Comparison of ENCODE assay signal across 26 cellular contexts in the genomic region with DNA sequence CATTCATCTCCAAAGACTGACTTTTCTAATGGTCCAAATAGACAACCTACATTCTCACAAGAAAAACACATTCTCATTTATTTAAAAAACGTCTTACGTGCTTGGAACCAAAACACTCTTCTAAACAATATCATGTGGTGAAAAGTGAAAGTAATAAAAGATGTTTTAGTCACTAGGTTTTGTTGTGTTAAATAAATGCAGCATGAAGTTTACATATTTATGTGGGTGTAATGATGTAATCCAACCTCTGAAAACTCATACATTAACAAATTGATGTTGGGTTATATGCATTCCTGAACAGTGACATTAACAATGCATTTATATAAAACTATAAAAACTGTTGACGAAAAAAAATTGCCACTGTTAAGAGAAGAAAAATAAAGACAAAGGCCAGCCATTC. TPM values are rescaled to one million over a fixed set of nuclear protein-coding genes. Genes with fewer than 3 reads are reported as not detected.
DNase-seq lines count a peak whose midpoint lies in the region; ATAC-seq and TF ChIP-seq lines count a peak whose summit lies in the region.
"Had no signal": no experiment of that assay in that cellular context is flagged by ENCODE, and none has a peak within 500 bp of the region (broad histone marks: within the 10 kb centered on the region; RNA-seq: fewer than 3 reads in every experiment).

No MANE protein-coding gene starts in this region.

- no peak overlapping the region for H3K4me3 Mint-ChIP-seq in GM23338
- no peak overlapping the region for H3K4me3 Mint-ChIP-seq in CD8-positive, alpha-beta memory T cell
- H3K4me3 Mint-ChIP-seq: activated naive CD8-positive, alpha-beta T cell treated with anti-CD3 and anti-CD28 coated beads, Interleukin-2, amount 50 U/mL, for 24 hours; mesothelial cell of epicardium; nephron progenitor cell had no signal

- H3K27ac Mint-ChIP-seq in GM23338: 0 out of 2 replicates have a peak overlapping the region, but pooled peaks have one; percentile 38
- H3K27ac Mint-ChIP-seq in activated naive CD4-positive, alpha-beta T cell treated with anti-CD3 and anti-CD28 coated beads, Interleukin-2, amount 50 U/mL, for 72 hours: no peak overlapping the region
- H3K27ac Mint-ChIP-seq in CD8-positive, alpha-beta memory T cell: no peak overlapping the region
- H3K27ac Mint-ChIP-seq: activated naive CD8-positive, alpha-beta T cell treated with anti-CD3 and anti-CD28 coated beads, Interleukin-2, amount 50 U/mL, for 24 hours; mesothelial cell of epicardium; nephron progenitor cell had no signal

- H3K27me3 ChIP-seq in GM23338 (ENCODE audit: insufficient read depth) (no peaks in the 10 kb centered on the region), fibroblast of lung (ENCODE audit: control insufficient read depth, insufficient read depth, low read length) (no peaks in the 10 kb centered on the region), skeletal muscle satellite cell (ENCODE audit: control insufficient read depth, insufficient read depth, low read length) (no peaks in the 10 kb centered on the region)
- no peaks in the 10 kb centered on the region for H3K27me3 ChIP-seq in CD8-positive, alpha-beta memory T cell (ENCODE audit: insufficient read depth, low read length, poor library complexity, severe bottlenecking)
- H3K27me3 ChIP-seq: BLaER1 treated with 17β-estradiol and CSF1 and Interleukin-3, amounts not matched to agents 10 nM and 100 nM; foreskin keratinocyte; upper lobe of right lung had no signal

- no peaks in the 10 kb centered on the region for H3K27me3 Mint-ChIP-seq in GM23338 (ENCODE audit: insufficient read depth, low read depth, poor library complexity)
- H3K27me3 Mint-ChIP-seq in CD8-positive, alpha-beta memory T cell: peaks cover 3 to 9% of the 10 kb centered on the region in 2 donors
- H3K27me3 Mint-ChIP-seq: activated naive CD8-positive, alpha-beta T cell treated with anti-CD3 and anti-CD28 coated beads, Interleukin-2, amount 50 U/mL, for 24 hours had no signal

- H3K9me3 Mint-ChIP-seq in GM23338: no peaks in the 10 kb centered on the region
- H3K9me3 Mint-ChIP-seq in activated naive CD4-positive, alpha-beta T cell treated with anti-CD3 and anti-CD28 coated beads, Interleukin-2, amount 50 U/mL, for 72 hours: peaks cover 0 to 6% of the 10 kb centered on the region in 2 donors
- H3K9me3 Mint-ChIP-seq in CD8-positive, alpha-beta memory T cell: no peaks in the 10 kb centered on the region
- H3K9me3 Mint-ChIP-seq: mesothelial cell of epicardium, nephron progenitor cell had no signal

- ATAC-seq in GM23338: no peak
- ATAC-seq in HG03457 (IDR thresholded peaks at IDR 0.05; ENCODE audit: unreplicated experiment): no peak
- no peak for ATAC-seq in activated naive CD4-positive, alpha-beta T cell treated with anti-CD3 and anti-CD28 coated beads, Interleukin-2, amount 50 U/mL, for 72 hours
- ATAC-seq: activated naive CD8-positive, alpha-beta T cell treated with anti-CD3 and anti-CD28 coated beads, Interleukin-2, amount 50 U/mL, for 24 hours; left cardiac atrium; Panc1; upper lobe of right lung had no signal

- no peak for DNase-seq in GM23338 (ENCODE audit: low spot score)
- DNase-seq in amniotic epithelial cell (ENCODE audit: low read depth): peak; percentile 49
- peak; percentile 72 to 90 for DNase-seq in fibroblast of lung (ENCODE audit: low read depth in 2 of 2)
- DNase-seq in activated naive CD4-positive, alpha-beta T cell treated with anti-CD3 and anti-CD28 coated beads, Interleukin-2, amount 50 U/mL, for 72 hours (ENCODE audit: low spot score in 2 of 2): no peak
- DNase-seq in CD8-positive, alpha-beta memory T cell: no peak
- DNase-seq: activated CD4-positive, CD25-positive, alpha-beta regulatory T cell treated with anti-CD3 and anti-CD28 coated beads, Interleukin-2, amount 50 U/mL, for 72 hours; activated naive CD8-positive, alpha-beta T cell treated with anti-CD3 and anti-CD28 coated beads, Interleukin-2, amount 50 U/mL, for 24 hours; central memory CD4-positive, alpha-beta T cell; DMS 273 treated with DMSO at 0.1 percent for 48 hours; effector CD4-positive, alpha-beta T cell; GF-D8; H7; left cardiac atrium; MM.1S; NCI-H1694; NCI-H226; nephron progenitor cell; stimulated activated CD4-positive, alpha-beta T cell treated with anti-CD3 and anti-CD28 coated beads, Interleukin-4, amount 100 ng/mL, for 4 hours; upper lobe of right lung had no signal

- peak overlapping the region; percentile 35; the same call in 1 of the 2 replicates for H2AFZ ChIP-seq in GM23338
- no peak overlapping the region for H2AFZ ChIP-seq in fibroblast of lung (ENCODE audit: low read length)

- TF ChIP-seq CTCF in GM23338 (conservative IDR thresholded peaks at IDR 0.05; ENCODE audit: low read depth in 2 of 2) (no peak), fibroblast of lung (conservative IDR thresholded peaks at IDR 0.05 in 1 of 2, IDR thresholded peaks at IDR 0.05 in 1 of 2; ENCODE audit: low read depth in 1 of 2, low read length in 2 of 2) (no peak)

- no peaks in the 10 kb centered on the region for H3K36me3 Mint-ChIP-seq in GM23338 (ENCODE audit: low read depth)
- no peaks in the 10 kb centered on the region for H3K36me3 Mint-ChIP-seq in activated naive CD4-positive, alpha-beta T cell treated with anti-CD3 and anti-CD28 coated beads, Interleukin-2, amount 50 U/mL, for 72 hours
- no peaks in the 10 kb centered on the region for H3K36me3 Mint-ChIP-seq in CD8-positive, alpha-beta memory T cell
- H3K36me3 Mint-ChIP-seq: mesothelial cell of epicardium had no signal

- H3K27ac ChIP-seq in GM23338 (ENCODE audit: low read depth): no peak overlapping the region
- H3K27ac ChIP-seq in fibroblast of lung (ENCODE audit: insufficient read depth, low read length): no peak overlapping the region
- no peak overlapping the region for H3K27ac ChIP-seq in CD8-positive, alpha-beta memory T cell (ENCODE audit: low read depth, low read length)
- H3K27ac ChIP-seq: BLaER1 treated with 17β-estradiol and CSF1 and Interleukin-3, amounts not matched to agents 10 nM and 100 nM; foreskin keratinocyte; upper lobe of right lung had no signal

- peaks cover 10% of the 10 kb centered on the region for H3K4me1 Mint-ChIP-seq in GM23338
- H3K4me1 Mint-ChIP-seq in CD8-positive, alpha-beta memory T cell: no peaks in the 10 kb centered on the region
- H3K4me1 Mint-ChIP-seq: activated naive CD8-positive, alpha-beta T cell treated with anti-CD3 and anti-CD28 coated beads, Interleukin-2, amount 50 U/mL, for 24 hours; nephron progenitor cell had no signal

- H3K79me2 ChIP-seq in GM23338 (replicated peaks; ENCODE audit: insufficient read depth) (no peaks in the 10 kb centered on the region), fibroblast of lung (ENCODE audit: control insufficient read depth, insufficient read depth, low read length) (no peaks in the 10 kb centered on the region)

- H3K4me3 ChIP-seq in GM23338 (no peak overlapping the region), fibroblast of lung (replicated peaks in 1 of 4; ENCODE audit: control extremely low read depth in 1 of 4, insufficient read depth in 1 of 4, low read depth in 3 of 4, low read length in 4 of 4) (peak overlapping the region in 1 of 4 experiments; percentile 14), skeletal muscle satellite cell (ENCODE audit: low read length) (no peak overlapping the region)
- no peak overlapping the region for H3K4me3 ChIP-seq in CD8-positive, alpha-beta memory T cell (ENCODE audit: low read length)
- H3K4me3 ChIP-seq: BLaER1 treated with 17β-estradiol and CSF1 and Interleukin-3, amounts not matched to agents 10 nM and 100 nM; smooth muscle cell; upper lobe of right lung had no signal

- H3K9me3 ChIP-seq in fibroblast of lung (ENCODE audit: control insufficient read depth, insufficient read depth, low read depth, low read length) (no peaks in the 10 kb centered on the region), skeletal muscle satellite cell (replicated peaks; ENCODE audit: low read length) (no peaks in the 10 kb centered on the region)
- H3K9me3 ChIP-seq in CD8-positive, alpha-beta memory T cell (ENCODE audit: low read length): no peaks in the 10 kb centered on the region
- H3K9me3 ChIP-seq: BLaER1 treated with 17β-estradiol and CSF1 and Interleukin-3, amounts not matched to agents 10 nM and 100 nM; upper lobe of right lung had no signal

- H3K36me3 ChIP-seq in GM23338 (ENCODE audit: insufficient read depth) (no peaks in the 10 kb centered on the region), fibroblast of lung (ENCODE audit: control insufficient read depth, insufficient read depth, low read length) (no peaks in the 10 kb centered on the region), skeletal muscle satellite cell (ENCODE audit: insufficient read depth, low read length) (no peaks in the 10 kb centered on the region)
- no peaks in the 10 kb centered on the region for H3K36me3 ChIP-seq in CD8-positive, alpha-beta memory T cell (ENCODE audit: insufficient read depth, low read length)
- H3K36me3 ChIP-seq: BLaER1 treated with 17β-estradiol and CSF1 and Interleukin-3, amounts not matched to agents 10 nM and 100 nM; upper lobe of right lung had no signal

- no peaks in the 10 kb centered on the region for H3F3A ChIP-seq in GM23338 (replicated peaks; ENCODE audit: low read depth)

- no peaks in the 10 kb centered on the region for H3K9me2 ChIP-seq in GM23338 (ENCODE audit: insufficient read depth)

- H3K4me1 ChIP-seq in GM23338 (ENCODE audit: insufficient read depth) (no peaks in the 10 kb centered on the region), fibroblast of lung (ENCODE audit: control insufficient read depth, extremely low read depth, insufficient read depth, low read length) (no peaks in the 10 kb centered on the region), skeletal muscle satellite cell (ENCODE audit: control insufficient read depth, insufficient read depth, low read length) (peaks cover 23% of the 10 kb centered on the region)
- H3K4me1 ChIP-seq in CD8-positive, alpha-beta memory T cell (ENCODE audit: insufficient read depth, low read length): no peaks in the 10 kb centered on the region
- H3K4me1 ChIP-seq: BLaER1 treated with 17β-estradiol and CSF1 and Interleukin-3, amounts not matched to agents 10 nM and 100 nM; upper lobe of right lung had no signal

- H4K20me1 ChIP-seq in GM23338 (replicated peaks; ENCODE audit: insufficient read depth) (no peaks in the 10 kb centered on the region), fibroblast of lung (ENCODE audit: control insufficient read depth, extremely low read depth, insufficient read depth, low read length) (no peaks in the 10 kb centered on the region)
- H4K20me1 ChIP-seq: BLaER1 treated with 17β-estradiol and CSF1 and Interleukin-3, amounts not matched to agents 10 nM and 100 nM had no signal

- CTCF ChIA-PET in CD8-positive, alpha-beta memory T cell (lab: Charles Lee): no interaction called here

- H3K4me2 ChIP-seq in GM23338 (no peak overlapping the region), fibroblast of lung (ENCODE audit: extremely low read depth, insufficient read depth, low read length) (no peak overlapping the region), skeletal muscle satellite cell (ENCODE audit: low read length) (peak overlapping the region; percentile 55)
- H3K4me2 ChIP-seq: BLaER1 treated with 17β-estradiol and CSF1 and Interleukin-3, amounts not matched to agents 10 nM and 100 nM; smooth muscle cell had no signal

- POLR2A ChIA-PET in CD8-positive, alpha-beta memory T cell (lab: Charles Lee): no interaction called here

- H3K9ac ChIP-seq in fibroblast of lung (ENCODE audit: insufficient read depth, low read length): no peak overlapping the region
- no peak overlapping the region for H3K9ac ChIP-seq in skeletal muscle satellite cell (ENCODE audit: low read depth, low read length)
- H3K9ac ChIP-seq: BLaER1 treated with 17β-estradiol and CSF1 and Interleukin-3, amounts not matched to agents 10 nM and 100 nM had no signal

RNA-seq across cellular contexts. Expression of a gene that starts 55.1 kb away (rescaled TPM):
- 15.3 and 15.6 TPM in 2 replicates for total RNA-seq in GM23338 (2014; rRNA removed; shearing (Covaris generic))
- polyA plus RNA-seq in GM23338 (2016; fragmentation: Nextera tagmentation; extraction: Ambion mirVana): 9.5 and 11.8 TPM in 2 replicates
- total RNA-seq in fibroblast of lung: 8.9 and 29.3 TPM in 2 replicates
- 8.0 and 9.8 TPM in 2 replicates for polyA plus RNA-seq in fibroblast of lung
- polyA plus RNA-seq in fibroblast of lung (2012): 6.0 and 7.0 TPM in 2 replicates
- 1.9 and 3.8 TPM in 2 replicates for polyA minus RNA-seq in fibroblast of lung (ENCODE audit: low replicate concordance)
- 9.4 and 11.9 TPM in 2 replicates for total RNA-seq in skeletal muscle satellite cell (2012; rRNA removed)
- 1 to 10 TPM; 2.9 to 6.8 TPM for total RNA-seq in activated naive CD4-positive, alpha-beta T cell treated with anti-CD3 and anti-CD28 coated beads, Interleukin-2, amount 50 U/mL, for 72 hours
- total RNA-seq in CD8-positive, alpha-beta memory T cell: 1 to 10 TPM; 1.4 to 2.5 TPM
- 3.2 TPM for polyA plus RNA-seq in CD8-positive, alpha-beta memory T cell

Comparison
In these comparisons a context has a peak if more than half of its experiments do, and no peak if none do; other contexts are left out.
1. DNase-seq: peak in amniotic epithelial cell (single experiment) and fibroblast of lung (2 of 2); none in GM23338 (single experiment), activated naive CD4-positive, alpha-beta T cell treated with anti-CD3 and anti-CD28 coated beads, Interleukin-2, amount 50 U/mL, for 72 hours (0 of 2) and CD8-positive, alpha-beta memory T cell (0 of 5).